In genomic region chr16:55359946-55360345, GRCh38 we compare ENCODE assay signal across 38 cellular contexts. TPM values are rescaled to one million over a fixed set of nuclear protein-coding genes. Genes with fewer than 3 reads are reported as not detected.
"Had no signal": no experiment of that assay in that cellular context is flagged by ENCODE, and none has a peak within 500 bp of the region (broad histone marks: within the 10 kb centered on the region; RNA-seq: fewer than 3 reads in every experiment).

No MANE protein-coding gene starts in this region.

- H3K9me3 ChIP-seq: MG63 had no signal

- H3K36me3 ChIP-seq: MG63 had no signal

- DNase-seq: Karpas-422, Kasumi-1, MG63, MM.1S, MV-4-11, NCI-H1048, NCI-H1092, NCI-H1092 treated with DMSO at 0.1 percent for 48 hours, NCI-H1105, NCI-H1105 treated with DMSO at 0.1 percent for 48 hours, NCI-H1417, NCI-H1417 treated with DMSO at 0.1 percent for 48 hours, NCI-H1436, NCI-H1436 treated with DMSO at 0.1 percent for 48 hours, NCI-H146, NCI-H1694, NCI-H1694 treated with DMSO at 0.1 percent for 48 hours, NCI-H187, NCI-H187 treated with DMSO at 0.1 percent for 48 hours, NCI-H1930, NCI-H2029, NCI-H2029 treated with DMSO at 0.1 percent for 48 hours, NCI-H2081, NCI-H2081 treated with DMSO at 0.1 percent for 48 hours, NCI-H2107, NCI-H2171, NCI-H2171 treated with DMSO at 0.1 percent for 48 hours, NCI-H2227 treated with DMSO at 0.1 percent for 48 hours, NCI-H226, NCI-H345, NCI-H446, NCI-H446 treated with DMSO at 0.1 percent for 48 hours, NCI-H510A, NCI-H510A treated with DMSO at 0.1 percent for 48 hours, NCI-H524 had no signal

- H3K4me3 ChIP-seq: MG63 had no signal

RNA-seq across cellular contexts. Expression of gene IRX6, which starts 35.9 kb away (rescaled TPM):
- total RNA-seq: M059J, MCF 10A, NCI-H460 had no signal
